In genomic region chr3:129026728-129027543, GRCh38 we compare ENCODE assay signal across 8 cellular contexts. TPM values are rescaled to one million over a fixed set of nuclear protein-coding genes. Genes with fewer than 3 reads are reported as not detected.
A peak's percentile ranks its signal among the peaks of the same experiment; 100 is the strongest.
DNase-seq lines count a peak whose midpoint lies in the region; FAIRE-seq and TF ChIP-seq lines count a peak whose summit lies in the region.

No MANE protein-coding gene starts in this region.

- peak; percentile 77; the same call in 1 of the 2 replicates for TF ChIP-seq POLR2A in H54 (IDR thresholded peaks at IDR 0.05; ENCODE audit: low read depth, low read length)
- TF ChIP-seq POLR2A in suprapubic skin (IDR thresholded peaks at IDR 0.05), result peak in 1 of 2 donors; percentile 25

- peak overlapping the region; percentile 18 for H3K27ac ChIP-seq in suprapubic skin

- peak; percentile 52 for FAIRE-seq in H54 (lab: Jason Lieb, UNC)

- no peaks in the 10 kb centered on the region for H3K4me1 ChIP-seq in ES-I3 (ENCODE audit: insufficient read depth, low read length)
- peaks cover 27% of the 10 kb centered on the region for H3K4me1 ChIP-seq in suprapubic skin

- H3K27me3 ChIP-seq in suprapubic skin, result no peaks in the 10 kb centered on the region

- H3K36me3 ChIP-seq in ES-I3 (ENCODE audit: insufficient read depth, low read length), result no peaks in the 10 kb centered on the region
- no peaks in the 10 kb centered on the region for H3K36me3 ChIP-seq in suprapubic skin

- TF ChIP-seq EP300 in suprapubic skin (IDR thresholded peaks at IDR 0.05), result no peak

- peak; percentile 30 for TF ChIP-seq CTCF in LNCaP clone FGC (IDR thresholded peaks at IDR 0.05; ENCODE audit: control insufficient read depth, extremely low read depth, insufficient read depth)
- peak in 1 of 2 donors; percentile 88 for TF ChIP-seq CTCF in suprapubic skin (IDR thresholded peaks at IDR 0.05)

- DNase-seq in H54 (ENCODE audit: insufficient read length, low spot score), result peak; percentile 100
- no peak for DNase-seq in LNCaP clone FGC (ENCODE audit: low read depth)
- peak; percentile 78 for DNase-seq in SHP77 (lab: John Stamatoyannopoulos, UW)
- peak; percentile 66 to 89 (median 78) for DNase-seq in activated naive CD4-positive, alpha-beta T cell (lab: John Stamatoyannopoulos, UW)
- peak; percentile 76 for DNase-seq in globus pallidus (ENCODE audit: low spot score)
- peak; percentile 74 for DNase-seq in occipital lobe (lab: John Stamatoyannopoulos, UW)
- peak; percentile 92 to 93 for DNase-seq in suprapubic skin (ENCODE audit: low spot score in 2 of 2)

- H3K4me3 ChIP-seq in LNCaP clone FGC (ENCODE audit: low read depth, low read length) (peak overlapping the region; percentile 30; the same call in 1 of the 2 replicates), suprapubic skin (peak overlapping the region; percentile 48)

- 20% methylated on average over 8 of the region's 54 CpGs for WGBS in suprapubic skin

- no peaks in the 10 kb centered on the region for H3K9me3 ChIP-seq in ES-I3 (ENCODE audit: control insufficient read depth, insufficient read depth, low read length)
- no peaks in the 10 kb centered on the region for H3K9me3 ChIP-seq in suprapubic skin

- peak overlapping the region; percentile 62; the same call in 1 of the 2 replicates for H3K9ac ChIP-seq in ES-I3 (ENCODE audit: low read depth, low read length)

RNA-seq across cellular contexts. Expression of gene EFCC1, which starts 25.8 kb away (rescaled TPM):
- total RNA-seq in occipital lobe (0.94 TPM), suprapubic skin (1 to 10 TPM in 2 of 4 donors, under 1 TPM in 2; 0.76 to 2.5 (median 1.1) TPM)

RNA-seq across cellular contexts. Expression of gene CFAP92, which starts 33.1 kb away (rescaled TPM):
- total RNA-seq in occipital lobe (2.2 TPM), suprapubic skin (1 to 10 TPM in 2 of 4 donors, under 1 TPM in 2; 0.11 to 1.7 (median 0.87) TPM)

RNA-seq across cellular contexts. Expression of gene GP9, which starts 33.6 kb away (rescaled TPM):
- total RNA-seq in occipital lobe (not detected), suprapubic skin (not detected)
